ENCODE assay signal across 24 cellular contexts in genomic region chr2:217058791-217059755, GRCh38.
DNase-seq lines count a peak whose midpoint lies in the region; ATAC-seq, FAIRE-seq and TF ChIP-seq lines count a peak whose summit lies in the region.
"Had no signal": no experiment of that assay in that cellular context is flagged by ENCODE, and none has a peak within 500 bp of the region (broad histone marks: within the 10 kb centered on the region; RNA-seq: fewer than 3 reads in every experiment).

No MANE protein-coding gene starts in this region.

- DNase-seq in NCI-H345 (lab: John Stamatoyannopoulos, UW): peak; percentile 55
- DNase-seq in NCI-H345 treated with DMSO at 0.1 percent for 48 hours (lab: John Stamatoyannopoulos, UW; ENCODE audit: unreplicated experiment): no peak
- DNase-seq in astrocyte (ENCODE audit: low read depth): no peak
- DNase-seq in kidney: no peak
- DNase-seq in lower lobe of right lung: no peak
- DNase-seq in NCI-H524 treated with DMSO at 0.1 percent for 48 hours (lab: John Stamatoyannopoulos, UW): no peak
- no peak for DNase-seq in SK-N-DZ (ENCODE audit: low spot score)
- DNase-seq: ACHN; activated CD8-positive, alpha-beta memory T cell treated with anti-CD3 and anti-CD28 coated beads, Interleukin-2, amount 10 ng/mL, durations not matched to agents 7 days and 5 days; activated naive CD8-positive, alpha-beta T cell treated with anti-CD3 and anti-CD28 coated beads, Interleukin-2, amount 10 ng/mL, durations not matched to agents 7 days and 5 days; brain microvascular endothelial cell; DMS79 treated with DMSO at 0.1 percent for 48 hours; mesendoderm; NCI-H2227 treated with DMSO at 0.1 percent for 48 hours; posterior cingulate gyrus; SIG-M5; stimulated activated CD4-positive, alpha-beta T cell treated with anti-CD3 and anti-CD28 coated beads, Interleukin-4, amount 100 ng/mL, for 24 hours; T-helper 2 cell had no signal

- TF ChIP-seq CTCF in HEK293 (tag by site-specific recombination; IDR thresholded peaks at IDR 0.05) (0 out of 2 replicates have a peak, but pooled peaks have one; percentile 8), astrocyte (IDR thresholded peaks at IDR 0.05; ENCODE audit: insufficient read depth, low read depth, low read length) (no peak), kidney (IDR thresholded peaks at IDR 0.05; ENCODE audit: borderline replicate concordance, extremely low read depth, insufficient read depth) (peak; percentile 4), lower lobe of right lung (IDR thresholded peaks at IDR 0.05) (no peak)

- no peak overlapping the region for H3K4me3 Mint-ChIP-seq in astrocyte (ENCODE audit: unreplicated experiment)
- H3K4me3 Mint-ChIP-seq: activated CD8-positive, alpha-beta memory T cell treated with anti-CD3 and anti-CD28 coated beads, Interleukin-2, amount 10 ng/mL, durations not matched to agents 7 days and 5 days; activated naive CD8-positive, alpha-beta T cell treated with anti-CD3 and anti-CD28 coated beads, Interleukin-2, amount 10 ng/mL, durations not matched to agents 7 days and 5 days; activated T-helper 17 cell treated with anti-CD3 and anti-CD28 coated beads, Interleukin-2, amount 50 U/mL, for 72 hours; natural killer cell treated with Interleukin-12 subunit alpha and Interleukin-12 subunit beta and Interleukin-15 and Interleukin-18, amount 100 ng/mL, for 72 hours had no signal

- no peaks in the 10 kb centered on the region for H4K20me1 ChIP-seq in astrocyte (ENCODE audit: insufficient read depth, low read length)

- no peaks in the 10 kb centered on the region for H3K27me3 ChIP-seq in astrocyte (ENCODE audit: insufficient read depth, low read length)
- no peaks in the 10 kb centered on the region for H3K27me3 ChIP-seq in lower lobe of right lung (ENCODE audit: low read depth)
- H3K27me3 ChIP-seq: brain microvascular endothelial cell, esophagus muscularis mucosa had no signal

- no peaks in the 10 kb centered on the region for H3K36me3 ChIP-seq in HEK293 (ENCODE audit: control insufficient read depth in 2 of 2, insufficient read depth in 1 of 2, low read length in 2 of 2)
- H3K36me3 ChIP-seq in astrocyte (ENCODE audit: insufficient read depth, low read length): no peaks in the 10 kb centered on the region
- no peaks in the 10 kb centered on the region for H3K36me3 ChIP-seq in kidney (ENCODE audit: control insufficient read depth in 1 of 2, insufficient read depth in 2 of 2, low read length in 2 of 2)
- H3K36me3 ChIP-seq in lower lobe of right lung: no peaks in the 10 kb centered on the region
- H3K36me3 ChIP-seq: brain microvascular endothelial cell, esophagus muscularis mucosa had no signal

- no peaks in the 10 kb centered on the region for H3K36me3 Mint-ChIP-seq in astrocyte (ENCODE audit: low read depth, unreplicated experiment)
- H3K36me3 Mint-ChIP-seq: activated CD8-positive, alpha-beta memory T cell treated with anti-CD3 and anti-CD28 coated beads, Interleukin-2, amount 10 ng/mL, durations not matched to agents 7 days and 5 days; activated naive CD8-positive, alpha-beta T cell treated with anti-CD3 and anti-CD28 coated beads, Interleukin-2, amount 10 ng/mL, durations not matched to agents 7 days and 5 days; natural killer cell treated with Interleukin-12 subunit alpha and Interleukin-12 subunit beta and Interleukin-15 and Interleukin-18, amount 100 ng/mL, for 72 hours had no signal

- no peaks in the 10 kb centered on the region for H3K9me3 Mint-ChIP-seq in astrocyte (ENCODE audit: unreplicated experiment)
- H3K9me3 Mint-ChIP-seq: activated naive CD8-positive, alpha-beta T cell treated with anti-CD3 and anti-CD28 coated beads, Interleukin-2, amount 10 ng/mL, durations not matched to agents 7 days and 5 days; activated T-helper 17 cell treated with anti-CD3 and anti-CD28 coated beads, Interleukin-2, amount 50 U/mL, for 72 hours; natural killer cell treated with Interleukin-12 subunit alpha and Interleukin-12 subunit beta and Interleukin-15 and Interleukin-18, amount 100 ng/mL, for 72 hours had no signal

- no peak overlapping the region for H2AFZ ChIP-seq in astrocyte (ENCODE audit: low read depth, low read length)

- no peak for ATAC-seq in lower lobe of right lung
- ATAC-seq: activated CD8-positive, alpha-beta memory T cell treated with anti-CD3 and anti-CD28 coated beads, Interleukin-2, amount 10 ng/mL, durations not matched to agents 7 days and 5 days; activated T-helper 17 cell treated with anti-CD3 and anti-CD28 coated beads, Interleukin-2, amount 50 U/mL, for 72 hours had no signal

- H3K4me1 Mint-ChIP-seq in astrocyte (ENCODE audit: low read depth, unreplicated experiment): peaks cover 17% of the 10 kb centered on the region
- H3K4me1 Mint-ChIP-seq: activated CD8-positive, alpha-beta memory T cell treated with anti-CD3 and anti-CD28 coated beads, Interleukin-2, amount 10 ng/mL, durations not matched to agents 7 days and 5 days; activated T-helper 17 cell treated with anti-CD3 and anti-CD28 coated beads, Interleukin-2, amount 50 U/mL, for 72 hours had no signal

- H3K4me1 ChIP-seq in HEK293 (ENCODE audit: control insufficient read depth, insufficient read depth, low read length) (peaks cover 5% of the 10 kb centered on the region; the same call in 1 of the 2 replicates), astrocyte (ENCODE audit: insufficient read depth, low read length) (peaks cover 32% of the 10 kb centered on the region), kidney (ENCODE audit: control insufficient read depth in 1 of 2, insufficient read depth in 1 of 2, low read depth in 1 of 2, low read length in 2 of 2) (no peaks in the 10 kb centered on the region), lower lobe of right lung (no peaks in the 10 kb centered on the region)

- peaks cover 11% of the 10 kb centered on the region for H3K27me3 Mint-ChIP-seq in astrocyte (ENCODE audit: low read depth, unreplicated experiment)
- H3K27me3 Mint-ChIP-seq: activated CD8-positive, alpha-beta memory T cell treated with anti-CD3 and anti-CD28 coated beads, Interleukin-2, amount 10 ng/mL, durations not matched to agents 7 days and 5 days had no signal

- H3K9me3 ChIP-seq in HEK293 (ENCODE audit: control insufficient read depth, insufficient read depth, low read depth, low read length): no peaks in the 10 kb centered on the region
- no peaks in the 10 kb centered on the region for H3K9me3 ChIP-seq in astrocyte (ENCODE audit: insufficient read depth, low read depth, low read length)
- H3K9me3 ChIP-seq in kidney (ENCODE audit: control insufficient read depth in 1 of 2, low read length in 2 of 2): no peaks in the 10 kb centered on the region
- no peaks in the 10 kb centered on the region for H3K9me3 ChIP-seq in lower lobe of right lung
- H3K9me3 ChIP-seq: esophagus muscularis mucosa had no signal

- no peak overlapping the region for H3K27ac ChIP-seq in HEK293 (ENCODE audit: extremely low read depth, low read depth, low read length)
- H3K27ac ChIP-seq in astrocyte (ENCODE audit: low read depth, low read length): no peak overlapping the region
- peak overlapping the region in 1 of 2 donors; percentile 4 for H3K27ac ChIP-seq in kidney (ENCODE audit: low read depth in 2 of 2, low read length in 2 of 2)
- no peak overlapping the region for H3K27ac ChIP-seq in lower lobe of right lung
- H3K27ac ChIP-seq: brain microvascular endothelial cell, esophagus muscularis mucosa had no signal

- no peak overlapping the region for H3K27ac Mint-ChIP-seq in astrocyte (ENCODE audit: unreplicated experiment)
- H3K27ac Mint-ChIP-seq: activated CD8-positive, alpha-beta memory T cell treated with anti-CD3 and anti-CD28 coated beads, Interleukin-2, amount 10 ng/mL, durations not matched to agents 7 days and 5 days; activated naive CD8-positive, alpha-beta T cell treated with anti-CD3 and anti-CD28 coated beads, Interleukin-2, amount 10 ng/mL, durations not matched to agents 7 days and 5 days; activated T-helper 17 cell treated with anti-CD3 and anti-CD28 coated beads, Interleukin-2, amount 50 U/mL, for 72 hours had no signal

- no peak overlapping the region for H3K9ac ChIP-seq in astrocyte (ENCODE audit: low read length)
- H3K9ac ChIP-seq in kidney (ENCODE audit: low read length in 2 of 2): no peak overlapping the region

- POLR2A ChIA-PET in HEK293 (lab: Yijun Ruan, JAX): no interaction called here

- FAIRE-seq in astrocyte (lab: Jason Lieb, UNC): no peak
- no peak for FAIRE-seq in kidney (lab: Jason Lieb, UNC)
- FAIRE-seq: H54 had no signal

- peak overlapping the region; percentile 27 for H3K4me2 ChIP-seq in astrocyte (ENCODE audit: low read length)
- H3K4me2 ChIP-seq: smooth muscle cell had no signal

- intact Hi-C loops in kidney (cut with DNase I): no loop called here
- intact Hi-C loops in lower lobe of right lung (cut with DNase I): no loop called here

- CTCF ChIA-PET in HEK293 (lab: Yijun Ruan, JAX): interaction anchor here (0.9 to 1.0 kb wide), 2 partner anchors 15 to 361 kb away, joined by 4 to 5 read pairs; no protein-coding TSS in a partner anchor

- no peaks in the 10 kb centered on the region for H3K79me2 ChIP-seq in astrocyte (ENCODE audit: insufficient read depth, low read length)

- no peak overlapping the region for H3K4me3 ChIP-seq in HEK293 (ENCODE audit: low read depth, low read length)
- H3K4me3 ChIP-seq in astrocyte (ENCODE audit: insufficient read depth, low read depth, low read length): no peak overlapping the region
- no peak overlapping the region for H3K4me3 ChIP-seq in kidney (ENCODE audit: low read length in 2 of 2)
- no peak overlapping the region for H3K4me3 ChIP-seq in lower lobe of right lung
- H3K4me3 ChIP-seq: esophagus muscularis mucosa, smooth muscle cell had no signal

Comparison
In these comparisons a context has a peak if more than half of its experiments do, and no peak if none do; other contexts are left out.
1. CTCF ChIP-seq: peak in HEK293 (single experiment) and kidney (single experiment); none in astrocyte (single experiment) and lower lobe of right lung (single experiment).